In the genomic region with DNA sequence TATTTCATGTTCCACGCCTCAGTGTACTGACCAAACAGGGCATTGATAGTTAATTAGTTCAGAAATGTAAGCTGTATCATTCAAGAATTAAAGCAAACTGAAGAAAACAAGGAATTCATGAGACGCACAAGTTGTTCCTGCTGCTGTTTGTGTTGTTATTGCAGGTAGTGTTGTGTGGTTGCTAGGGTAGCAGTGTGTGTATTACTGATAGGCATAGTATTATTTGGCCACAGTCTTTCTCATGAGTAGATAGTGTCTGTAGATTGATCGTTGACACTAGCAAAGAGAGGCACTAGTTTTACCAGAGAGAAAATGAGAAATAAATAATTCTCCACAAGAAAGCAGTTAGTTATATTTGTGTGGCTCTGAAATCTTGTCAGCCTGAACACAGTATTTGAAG, we compare ENCODE assay signal across 26 cellular contexts.
"Had no signal": no experiment of that assay in that cellular context is flagged by ENCODE, and none has a peak within 500 bp of the region (broad histone marks: within the 10 kb centered on the region; RNA-seq: fewer than 3 reads in every experiment).

No MANE protein-coding gene starts in this region.

- H3K36me3 ChIP-seq: gastroesophageal sphincter, right lobe of liver, thoracic aorta had no signal

- H3K4me3 ChIP-seq: coronary artery, dorsolateral prefrontal cortex, gastroesophageal sphincter, lung, mucosa of descending colon, right lobe of liver, thoracic aorta had no signal

- FAIRE-seq: kidney, urothelium cell line had no signal

- ATAC-seq: activated CD4-positive, CD25-positive, alpha-beta regulatory T cell treated with anti-CD3 and anti-CD28 coated beads, Interleukin-2, amount 50 U/mL, for 24 hours; effector memory CD8-positive, alpha-beta T cell; gastroesophageal sphincter; left colon; mucosa of descending colon; natural killer cell treated with Interleukin-12 subunit alpha and Interleukin-12 subunit beta and Interleukin-15 and Interleukin-18, amount 100 ng/mL, for 72 hours; right lobe of liver; stimulated activated effector memory CD8-positive, alpha-beta T cell treated with anti-CD3 and anti-CD28 coated beads, Interleukin-12 subunit alpha, Interleukin-12 subunit beta, amount 100 ng/mL, for 72 hours had no signal

- H3K27ac ChIP-seq: coronary artery, dorsolateral prefrontal cortex, gastroesophageal sphincter, right lobe of liver, thoracic aorta had no signal

- H3K9me3 ChIP-seq: gastroesophageal sphincter, mucosa of descending colon, right lobe of liver, thoracic aorta had no signal

- DNase-seq: activated CD4-positive, alpha-beta T cell treated with anti-CD3 and anti-CD28 coated beads for 48 hours; activated CD4-positive, alpha-beta T cell treated with anti-CD3 and anti-CD28 coated beads, Interleukin-2, amount 50 U/mL, for 48 hours; activated CD8-positive, alpha-beta memory T cell treated with anti-CD3 and anti-CD28 coated beads for 24 hours; activated effector memory CD4-positive, alpha-beta T cell treated with Interleukin-2 at 50 U/mL for 16 hours; activated naive CD4-positive, alpha-beta T cell treated with Interleukin-2 at 50 U/mL for 16 hours; anterior cingulate cortex; cerebellar nuclear complex; dorsolateral prefrontal cortex; effector memory CD8-positive, alpha-beta T cell; erythroblast; hippocampal formation; kidney; left colon; mucosa of descending colon; posterior cingulate gyrus; right lobe of liver; stimulated activated CD4-positive, alpha-beta T cell treated with anti-CD3 and anti-CD28 coated beads, Interleukin-4, amount 100 ng/mL, for 1 hour; trophoblast cell had no signal

- H3K27me3 ChIP-seq: dorsolateral prefrontal cortex, gastroesophageal sphincter, right lobe of liver had no signal

- H3K4me1 ChIP-seq: gastroesophageal sphincter, right lobe of liver had no signal
